In the genomic region with DNA sequence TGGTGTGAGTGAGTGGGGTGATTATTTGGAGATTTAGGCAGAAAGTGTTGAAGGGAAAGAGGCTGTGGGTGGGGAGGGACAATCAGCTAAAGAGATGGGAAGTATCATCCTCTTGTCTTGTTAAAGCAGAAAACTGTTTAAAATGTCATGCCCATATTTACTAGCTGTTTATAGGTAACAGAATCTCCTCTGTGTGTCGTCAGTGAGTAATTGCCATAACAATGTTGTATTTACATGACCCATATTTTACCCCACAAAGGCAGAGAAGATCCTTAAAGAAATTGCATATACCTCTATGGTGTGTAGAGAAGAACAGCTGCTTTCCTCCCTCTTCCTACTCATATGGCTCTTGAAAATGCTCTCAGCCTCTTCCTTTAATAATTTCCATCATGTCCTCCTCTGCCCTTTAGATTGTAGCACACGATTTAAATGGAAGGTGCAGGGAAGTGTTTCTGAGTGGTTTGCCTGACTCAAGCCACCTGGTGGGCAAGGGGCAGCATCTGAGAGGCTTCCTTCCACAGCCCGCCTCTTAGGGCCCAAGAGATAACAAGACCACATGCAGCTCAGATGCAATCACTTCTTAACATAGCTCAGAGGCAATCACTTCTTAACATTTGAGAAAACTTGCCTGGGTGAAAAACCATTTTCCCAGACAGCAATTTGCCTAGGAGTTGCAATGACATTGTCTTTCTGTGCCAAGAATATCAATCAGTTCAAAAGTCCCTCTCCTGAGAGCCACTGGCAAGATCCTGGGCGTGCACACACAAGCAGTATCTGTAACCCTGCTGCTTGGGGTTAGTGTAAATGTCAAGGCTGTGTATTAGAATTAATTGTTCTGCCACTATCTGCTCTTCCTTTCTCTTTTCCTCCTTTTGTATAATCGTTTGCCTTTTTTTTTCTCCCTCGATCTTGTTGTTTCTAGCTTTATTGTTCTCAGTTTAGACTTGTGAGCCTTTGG, we compare ENCODE assay signal across 24 cellular contexts. TPM values are rescaled to one million over a fixed set of nuclear protein-coding genes. Genes with fewer than 3 reads are reported as not detected.
DNase-seq lines count a peak whose midpoint lies in the region; ATAC-seq and TF ChIP-seq lines count a peak whose summit lies in the region.
"Had no signal": no experiment of that assay in that cellular context is flagged by ENCODE, and none has a peak within 500 bp of the region (broad histone marks: within the 10 kb centered on the region; RNA-seq: fewer than 3 reads in every experiment).

No MANE protein-coding gene starts in this region.

- TF ChIP-seq CTCF in PC-3 (conservative IDR thresholded peaks at IDR 0.05; ENCODE audit: low read depth, low read length) = no peak

- ATAC-seq in PC-3 (peak; percentile 89), HG02970 (IDR thresholded peaks at IDR 0.05; ENCODE audit: low FRiP score, unreplicated experiment) (no peak), HG02973 (IDR thresholded peaks at IDR 0.05; ENCODE audit: unreplicated experiment) (no peak), HG02798 (IDR thresholded peaks at IDR 0.05; ENCODE audit: poor library complexity, unreplicated experiment) (no peak)
- ATAC-seq: activated CD8-positive, alpha-beta T cell treated with anti-CD3 and anti-CD28 coated beads for 36 hours; activated T-cell treated with anti-CD3 and anti-CD28 coated beads, Interleukin-2, amount 50 U/mL, for 72 hours; effector memory CD8-positive, alpha-beta T cell; left ventricle myocardium superior; naive thymus-derived CD4-positive, alpha-beta T cell; Right ventricle myocardium inferior; T-helper 17 cell; upper lobe of right lung had no signal

- H3K27ac ChIP-seq in PC-3 (ENCODE audit: low read length) = peak overlapping the region; percentile 50
- H3K27ac ChIP-seq: upper lobe of right lung had no signal

- BruUV-seq in PC-3 (replicated peaks; lab: Mats Ljungman, UMichigan) = no TSS peak

- H3K36me3 ChIP-seq in PC-3 (ENCODE audit: low read depth, low read length) = no peaks in the 10 kb centered on the region
- H3K36me3 ChIP-seq: upper lobe of right lung had no signal

- H3K9me2 ChIP-seq in PC-3 (replicated peaks; ENCODE audit: low read length) = no peaks in the 10 kb centered on the region

- no peak overlapping the region for H2AFZ ChIP-seq in PC-3 (ENCODE audit: low read length)

- H3K4me1 ChIP-seq in PC-3 (ENCODE audit: insufficient read depth, low read length) = peaks cover 36% of the 10 kb centered on the region
- H3K4me1 ChIP-seq: upper lobe of right lung had no signal

- H3K4me2 ChIP-seq in PC-3 (ENCODE audit: low read length) = peak overlapping the region; percentile 61

- H3K9me3 ChIP-seq in PC-3 (ENCODE audit: low read length) = no peaks in the 10 kb centered on the region
- H3K9me3 ChIP-seq: upper lobe of right lung had no signal

- no peak overlapping the region for H3K4me3 ChIP-seq in PC-3 (ENCODE audit: low read length)
- H3K4me3 ChIP-seq: upper lobe of right lung had no signal

- intact Hi-C loops in PC-3 (cut with micrococcal nuclease) = loop anchor here (5.0 kb wide), 1 partner anchor 96 kb away; no protein-coding TSS in a partner anchor

- DNase-seq in HEK293T (ENCODE audit: extremely low spot score) (no peak), PC-3 (peak; percentile 69), fibroblast of peridontal ligament (ENCODE audit: extremely low read depth) (peak; percentile 26), pulmonary artery endothelial cell (ENCODE audit: low read depth, low spot score) (peak; percentile 68), nucleus accumbens (lab: John Stamatoyannopoulos, UW) (no peak)
- DNase-seq: activated B cell treated with CpG ODN at 0.5 μM for 24 hours; activated CD8-positive, alpha-beta T cell treated with anti-CD3 and anti-CD28 coated beads for 36 hours; activated T-cell treated with anti-CD3 and anti-CD28 coated beads, Interleukin-2, amount 50 U/mL, for 72 hours; caudate nucleus; effector memory CD8-positive, alpha-beta T cell; foreskin melanocyte; GOT3; Karpas-422; left ventricle myocardium superior; naive thymus-derived CD4-positive, alpha-beta T cell; NCI-H1436 treated with DMSO at 0.1 percent for 48 hours; NCI-H446 treated with DMSO at 0.1 percent for 48 hours; stimulated activated naive CD4-positive, alpha-beta T cell treated with Interleukin-2 at 50 U/mL for 16 hours; T-helper 17 cell; upper lobe of right lung had no signal

- CTCF ChIA-PET in HEK293T (lab: Yijun Ruan, JAX) = interaction anchor here (0.6 to 1.8 kb wide), 4 partner anchors 13 to 1383 kb away, joined by 3 to 5 read pairs (median 4); no protein-coding TSS in a partner anchor
- CTCF ChIA-PET in PC-3 (lab: Charles Lee) = interaction anchor here (0.6 to 1.4 kb wide), 2 partner anchors 36 to 43 kb away, joined by 3 to 5 read pairs; no protein-coding TSS in a partner anchor

- no peaks in the 10 kb centered on the region for H4K20me1 ChIP-seq in PC-3 (ENCODE audit: low read length)

- no peaks in the 10 kb centered on the region for H3F3A ChIP-seq in PC-3 (ENCODE audit: low read length, unreplicated experiment)

- POLR2A ChIA-PET in HEK293T (lab: Yijun Ruan, JAX) (interaction anchor here (1.4 kb wide), 1 partner anchor 13 kb away, joined by 3 read pairs; no protein-coding TSS in a partner anchor), PC-3 (lab: Charles Lee; ENCODE audit: unreplicated experiment) (interaction anchor here (0.5 kb wide), 1 partner anchor 42 kb away, joined by 11 read pairs; no protein-coding TSS in a partner anchor)

- H3K79me2 ChIP-seq in PC-3 (ENCODE audit: low read length) = no peaks in the 10 kb centered on the region

- H3K27me3 ChIP-seq in PC-3 (ENCODE audit: low read length) = no peaks in the 10 kb centered on the region
- H3K27me3 ChIP-seq: upper lobe of right lung had no signal

- H3K9ac ChIP-seq in PC-3 (ENCODE audit: low read length) = no peak overlapping the region

TF ChIP-seq in HEK293T, 16 proteins besides CTCF, POLR2A, EP300 and RAD21:
- TF ChIP-seq CTBP1 (IDR thresholded peaks at IDR 0.05; ENCODE audit: borderline replicate concordance) (peak; percentile 58; the same call in 1 of the 2 replicates), SUZ12 (IDR thresholded peaks at IDR 0.05) (no peak), PKNOX1 (IDR thresholded peaks at IDR 0.05) (peak; percentile 67)
TF ChIP-seq in HEK293T: peak in this region for 2.

RNA-seq across cellular contexts. Expression of gene EDN1, which starts 44.1 kb away (rescaled TPM):
- total RNA-seq in PC-3 (2014; rRNA removed) (21.9 and 25.6 TPM in 2 replicates), pulmonary artery endothelial cell (326 and 496 TPM in 2 replicates)

Comparison
In these comparisons a context has a peak if more than half of its experiments do, and no peak if none do; other contexts are left out.
1. DNase-seq: peak in PC-3 (single experiment), fibroblast of peridontal ligament (single experiment) and pulmonary artery endothelial cell (single experiment); none in HEK293T (single experiment) and nucleus accumbens (0 of 56).
2. RNA of gene EDN1, which starts 44.1 kb away (total RNA-seq): 326 to 496 TPM in pulmonary artery endothelial cell; 21.9 to 25.6 TPM in PC-3; every median in the first group is over 10 times any median in the second.